Comparison of ENCODE assay signal across 23 cellular contexts in genomic region chr5:112412370-112412769, GRCh38. TPM values are rescaled to one million over a fixed set of nuclear protein-coding genes. Genes with fewer than 3 reads are reported as not detected.
A peak's percentile ranks its signal among the peaks of the same experiment; 100 is the strongest.
DNase-seq lines count a peak whose midpoint lies in the region; ATAC-seq and TF ChIP-seq lines count a peak whose summit lies in the region.
"Had no signal": no experiment of that assay in that cellular context is flagged by ENCODE, and none has a peak within 500 bp of the region (broad histone marks: within the 10 kb centered on the region; RNA-seq: fewer than 3 reads in every experiment).

No MANE protein-coding gene starts in this region.

- H4K20me1 ChIP-seq in mammary epithelial cell (ENCODE audit: insufficient read depth, low read length), result no peaks in the 10 kb centered on the region

- CTCF ChIA-PET in mammary epithelial cell (lab: Charles Lee; ENCODE audit: low non-redundant PET) (no interaction called here), MCF 10A (lab: Yijun Ruan, JAX) (no interaction called here)

- intact Hi-C loops in mammary epithelial cell (cut with micrococcal nuclease) (no loop called here), MCF 10A (cut with micrococcal nuclease) (no loop called here), lower lobe of right lung (cut with DNase I) (no loop called here), upper lobe of right lung (cut with DNase I) (no loop called here), psoas muscle (cut with DNase I) (no loop called here)

- no peaks in the 10 kb centered on the region for H3K9me3 Mint-ChIP-seq in MCF 10A (ENCODE audit: unreplicated experiment)
- H3K9me3 Mint-ChIP-seq: activated naive CD8-positive, alpha-beta T cell treated with anti-CD3 and anti-CD28 coated beads, Interleukin-2, amount 10 ng/mL, durations not matched to agents 7 days and 5 days; brain; stimulated activated naive CD8-positive, alpha-beta T cell treated with anti-CD3 and anti-CD28 coated beads, Interleukin-15, Interleukin-2, amounts not matched to agents 100 ng/mL and 50 ng/mL, for 24 hours had no signal

- H3K36me3 ChIP-seq in mammary epithelial cell (ENCODE audit: insufficient read depth, low read length) (no peaks in the 10 kb centered on the region), lower lobe of right lung (no peaks in the 10 kb centered on the region), upper lobe of right lung (no peaks in the 10 kb centered on the region), psoas muscle (ENCODE audit: insufficient read depth in 1 of 2, low read depth in 1 of 2) (no peaks in the 10 kb centered on the region)
- H3K36me3 ChIP-seq: colonic mucosa, gastrocnemius medialis, MG63 had no signal

- 29% methylated on average over 3 of the region's 3 CpGs for WGBS in mammary epithelial cell (ENCODE audit: low coverage, missing lambda C conversion rate)
- WGBS in psoas muscle, 3 donors, result 46 to 54% (median 48%) methylated on average over 3 of the region's 3 CpGs

- H3K27me3 Mint-ChIP-seq in MCF 10A (ENCODE audit: insufficient read depth, unreplicated experiment), result no peaks in the 10 kb centered on the region

- H2AFZ ChIP-seq in mammary epithelial cell (ENCODE audit: low read depth, low read length), result no peak overlapping the region

- POLR2A ChIA-PET in MCF 10A (lab: Yijun Ruan, JAX), result interaction anchor here (0.6 to 1.0 kb wide), 2 partner anchors 26 to 183 kb away, joined by 3 read pairs; no protein-coding TSS in a partner anchor

- no peaks in the 10 kb centered on the region for H3K79me2 ChIP-seq in mammary epithelial cell (ENCODE audit: insufficient read depth, low read length)

- peak; percentile 44 to 46 for ATAC-seq in lower lobe of right lung
- ATAC-seq in upper lobe of right lung, result peak; percentile 21
- no peak for ATAC-seq in psoas muscle
- ATAC-seq: gastrocnemius medialis; naive thymus-derived CD8-positive, alpha-beta T cell; Panc1; SK-N-SH treated with all-trans-retinoic acid at 6 μM for 48 hours had no signal

- no peaks in the 10 kb centered on the region for H3K9me3 ChIP-seq in mammary epithelial cell (replicated peaks; ENCODE audit: insufficient read depth, low read length)
- no peaks in the 10 kb centered on the region for H3K9me3 ChIP-seq in lower lobe of right lung
- no peaks in the 10 kb centered on the region for H3K9me3 ChIP-seq in upper lobe of right lung
- no peaks in the 10 kb centered on the region for H3K9me3 ChIP-seq in psoas muscle
- H3K9me3 ChIP-seq: colonic mucosa, gastrocnemius medialis, MG63 had no signal

- no peaks in the 10 kb centered on the region for H3K27me3 ChIP-seq in mammary epithelial cell (ENCODE audit: insufficient read depth, low read length)
- H3K27me3 ChIP-seq in lower lobe of right lung (ENCODE audit: low read depth), result no peaks in the 10 kb centered on the region
- H3K27me3 ChIP-seq in upper lobe of right lung, result no peaks in the 10 kb centered on the region
- peaks cover 0 to 14% (median 0%) of the 10 kb centered on the region in 3 donors for H3K27me3 ChIP-seq in psoas muscle (ENCODE audit: insufficient read depth in 3 of 3, low read length in 2 of 3)
- H3K27me3 ChIP-seq: colonic mucosa had no signal

- H3K27ac ChIP-seq in mammary epithelial cell (ENCODE audit: insufficient read depth, low read depth, low read length) (no peak overlapping the region), epithelial cell of prostate (peak overlapping the region; percentile 69), lower lobe of right lung (no peak overlapping the region), upper lobe of right lung (no peak overlapping the region), psoas muscle (no peak overlapping the region)
- H3K27ac ChIP-seq: colonic mucosa, gastrocnemius medialis had no signal

- no peak overlapping the region for H3K4me2 ChIP-seq in mammary epithelial cell (ENCODE audit: insufficient read depth, low read depth, low read length)

- dilution Hi-C loops in mammary epithelial cell (cut with HindIII; ENCODE audit: low sequenced_read_pairs), result no loop called here

- H3K4me1 ChIP-seq in mammary epithelial cell (ENCODE audit: insufficient read depth, low read length), result no peaks in the 10 kb centered on the region
- peaks cover 38% of the 10 kb centered on the region for H3K4me1 ChIP-seq in lower lobe of right lung
- H3K4me1 ChIP-seq in upper lobe of right lung, result peaks cover 14% of the 10 kb centered on the region
- H3K4me1 ChIP-seq in psoas muscle, result no peaks in the 10 kb centered on the region
- H3K4me1 ChIP-seq: colonic mucosa had no signal

- no peak for TF ChIP-seq CTCF in mammary epithelial cell (conservative IDR thresholded peaks at IDR 0.05 in 1 of 2, IDR thresholded peaks at IDR 0.05 in 1 of 2; ENCODE audit: extremely low read depth in 1 of 2, insufficient read depth in 1 of 2, low read depth in 1 of 2, low read length in 2 of 2)
- TF ChIP-seq CTCF in MCF 10A (IDR thresholded peaks at IDR 0.05; ENCODE audit: unreplicated experiment), result no peak
- no peak for TF ChIP-seq CTCF in lower lobe of right lung (IDR thresholded peaks at IDR 0.05)
- no peak for TF ChIP-seq CTCF in upper lobe of right lung (IDR thresholded peaks at IDR 0.05)
- TF ChIP-seq CTCF in psoas muscle (IDR thresholded peaks at IDR 0.05), result no peak

- in situ Hi-C loops in mammary epithelial cell (cut with MboI; ENCODE audit: low sequenced_read_pairs in 2 of 2), result loop anchor here in 1 of 2 donors (10.0 kb wide), 1 partner anchor 228 kb away; no protein-coding TSS in a partner anchor

- peak; percentile 69 for DNase-seq in mammary epithelial cell
- DNase-seq in MCF 10A (ENCODE audit: unreplicated experiment), result no peak
- peak; percentile 84 for DNase-seq in epithelial cell of prostate (ENCODE audit: low read depth, low spot score)
- DNase-seq in lower lobe of right lung, result no peak
- no peak for DNase-seq in upper lobe of right lung
- no peak for DNase-seq in psoas muscle
- no peak for DNase-seq in GDM1 (lab: John Stamatoyannopoulos, UW)
- DNase-seq in NCI-H2171 (lab: John Stamatoyannopoulos, UW), result no peak
- DNase-seq: 8988T; activated CD4-positive, CD25-positive, alpha-beta regulatory T cell treated with anti-CD3 and anti-CD28 coated beads, Interleukin-2, amount 50 U/mL, for 72 hours; activated naive CD8-positive, alpha-beta T cell treated with anti-CD3 and anti-CD28 coated beads, Interleukin-2, amount 10 ng/mL, durations not matched to agents 7 days and 5 days; C1 segment of cervical spinal cord; colonic mucosa; gastrocnemius medialis; HCEC 1CT; MG63; naive thymus-derived CD8-positive, alpha-beta T cell; NCI-H146; T-helper 9 cell had no signal

- H3K4me3 Mint-ChIP-seq in MCF 10A (ENCODE audit: unreplicated experiment), result no peak overlapping the region
- H3K4me3 Mint-ChIP-seq: activated naive CD8-positive, alpha-beta T cell treated with anti-CD3 and anti-CD28 coated beads, Interleukin-2, amount 10 ng/mL, durations not matched to agents 7 days and 5 days; brain; naive thymus-derived CD8-positive, alpha-beta T cell; stimulated activated naive CD8-positive, alpha-beta T cell treated with anti-CD3 and anti-CD28 coated beads, Interleukin-15, Interleukin-2, amounts not matched to agents 100 ng/mL and 50 ng/mL, for 24 hours had no signal

- H3K36me3 Mint-ChIP-seq in MCF 10A (ENCODE audit: insufficient read depth, unreplicated experiment), result peaks cover 22% of the 10 kb centered on the region
- H3K36me3 Mint-ChIP-seq: activated naive CD8-positive, alpha-beta T cell treated with anti-CD3 and anti-CD28 coated beads, Interleukin-2, amount 10 ng/mL, durations not matched to agents 7 days and 5 days; brain; naive thymus-derived CD8-positive, alpha-beta T cell had no signal

- H3K27ac Mint-ChIP-seq in MCF 10A (ENCODE audit: low read depth, unreplicated experiment), result no peak overlapping the region
- H3K27ac Mint-ChIP-seq: activated naive CD8-positive, alpha-beta T cell treated with anti-CD3 and anti-CD28 coated beads, Interleukin-2, amount 10 ng/mL, durations not matched to agents 7 days and 5 days; brain; naive thymus-derived CD8-positive, alpha-beta T cell; stimulated activated naive CD8-positive, alpha-beta T cell treated with anti-CD3 and anti-CD28 coated beads, Interleukin-15, Interleukin-2, amounts not matched to agents 100 ng/mL and 50 ng/mL, for 24 hours had no signal

- no TSS peak for BruUV-seq in mammary epithelial cell (replicated peaks; lab: Mats Ljungman, UMichigan)
- BruUV-seq in MCF 10A (replicated peaks; lab: Mats Ljungman, UMichigan), result no TSS peak

- H3K4me1 Mint-ChIP-seq in MCF 10A (ENCODE audit: insufficient read depth, unreplicated experiment), result peaks cover 20% of the 10 kb centered on the region
- H3K4me1 Mint-ChIP-seq: activated naive CD8-positive, alpha-beta T cell treated with anti-CD3 and anti-CD28 coated beads, Interleukin-2, amount 10 ng/mL, durations not matched to agents 7 days and 5 days; naive thymus-derived CD8-positive, alpha-beta T cell had no signal

- no peak overlapping the region for H3K4me3 ChIP-seq in mammary epithelial cell (replicated peaks in 1 of 3; ENCODE audit: insufficient read depth in 1 of 3, low read depth in 2 of 3, low read length in 3 of 3)
- H3K4me3 ChIP-seq in lower lobe of right lung, result no peak overlapping the region
- H3K4me3 ChIP-seq in upper lobe of right lung, result no peak overlapping the region
- no peak overlapping the region for H3K4me3 ChIP-seq in psoas muscle
- H3K4me3 ChIP-seq: colonic mucosa, gastrocnemius medialis, MG63 had no signal

- H3K9ac ChIP-seq in mammary epithelial cell (ENCODE audit: insufficient read depth, low read length), result no peak overlapping the region

RNA-seq across cellular contexts. Expression of gene EPB41L4A, which starts 6.7 kb away (rescaled TPM):
- total RNA-seq in mammary epithelial cell (1 to 10 TPM; 2.1 to 3.2 TPM), MCF 10A (2022) (12.4 and 12.7 TPM in 2 replicates), lower lobe of right lung (44.8 TPM), upper lobe of right lung (35.2 TPM), psoas muscle (1 to 10 TPM; 1.8 to 7.2 (median 5.1) TPM)
- polyA plus RNA-seq in mammary epithelial cell (0.28 TPM), psoas muscle (1 to 10 TPM; 1.0 to 1.9 (median 1.6) TPM)
- polyA minus RNA-seq in mammary epithelial cell, result not detected

Comparison
In these comparisons a context has a peak if more than half of its experiments do, and no peak if none do; other contexts are left out.
1. DNase-seq: peak in mammary epithelial cell (single experiment) and epithelial cell of prostate (single experiment); none in MCF 10A (single experiment), lower lobe of right lung (single experiment), upper lobe of right lung (single experiment), psoas muscle (0 of 2), GDM1 (single experiment) and NCI-H2171 (single experiment).
2. ATAC-seq: peak in lower lobe of right lung (2 of 2) and upper lobe of right lung (single experiment); none in psoas muscle (0 of 4).